In genomic region chr9:134619983-134620612, GRCh38 we compare ENCODE assay signal across 20 cellular contexts. TPM values are rescaled to one million over a fixed set of nuclear protein-coding genes. Genes with fewer than 3 reads are reported as not detected.
DNase-seq lines count a peak whose midpoint lies in the region; ATAC-seq and TF ChIP-seq lines count a peak whose summit lies in the region.
"Had no signal": no experiment of that assay in that cellular context is flagged by ENCODE, and none has a peak within 500 bp of the region (broad histone marks: within the 10 kb centered on the region; RNA-seq: fewer than 3 reads in every experiment).

No MANE protein-coding gene starts in this region.

- H2BK120ac ChIP-seq in mesendoderm (ENCODE audit: low read depth, low read length): no peak overlapping the region

- H3K4ac ChIP-seq in mesendoderm (ENCODE audit: low read depth, low read length): no peak overlapping the region

- H4K20me1 ChIP-seq in PC-3 (ENCODE audit: low read length): no peaks in the 10 kb centered on the region

- H3K27ac ChIP-seq in cardiac muscle cell: peak overlapping the region; percentile 58
- no peak overlapping the region for H3K27ac ChIP-seq in left ventricle myocardium inferior (replicated peaks)
- H3K27ac ChIP-seq in mesendoderm (ENCODE audit: low read depth, low read length): no peak overlapping the region
- H3K27ac ChIP-seq in upper lobe of right lung: no peak overlapping the region
- H3K27ac ChIP-seq in PC-3 (ENCODE audit: low read length): no peak overlapping the region
- H3K27ac ChIP-seq: epithelial cell of prostate had no signal

- H3K9ac ChIP-seq in mesendoderm (ENCODE audit: low read length): no peak overlapping the region
- no peak overlapping the region for H3K9ac ChIP-seq in PC-3 (ENCODE audit: low read length)

- no CpG with 5 or more reads among the region's 18 CpGs for WGBS in mesendoderm (ENCODE audit: extremely low coverage, insufficient coverage, low lambda C conversion rate)

- H3K36me3 ChIP-seq in cardiac muscle cell (no peaks in the 10 kb centered on the region), left ventricle myocardium inferior (no peaks in the 10 kb centered on the region), mesendoderm (ENCODE audit: control insufficient read depth, insufficient read depth, low read length) (no peaks in the 10 kb centered on the region), upper lobe of right lung (no peaks in the 10 kb centered on the region), PC-3 (ENCODE audit: low read depth, low read length) (no peaks in the 10 kb centered on the region)

- no TSS peak for BruUV-seq in PC-3 (replicated peaks; lab: Mats Ljungman, UMichigan)

- peak overlapping the region; percentile 19 for H3K18ac ChIP-seq in mesendoderm (ENCODE audit: low read length)

- H3K4me2 ChIP-seq in mesendoderm (ENCODE audit: low read length): no peak overlapping the region
- H3K4me2 ChIP-seq in PC-3 (ENCODE audit: low read length): no peak overlapping the region

- H3K4me3 ChIP-seq in cardiac muscle cell: no peak overlapping the region
- no peak overlapping the region for H3K4me3 ChIP-seq in left ventricle myocardium inferior
- H3K4me3 ChIP-seq in mesendoderm (ENCODE audit: low read length): no peak overlapping the region
- H3K4me3 ChIP-seq in upper lobe of right lung: no peak overlapping the region
- H3K4me3 ChIP-seq in PC-3 (ENCODE audit: low read length): no peak overlapping the region

- H3K4me1 ChIP-seq in cardiac muscle cell (ENCODE audit: low read depth) (peaks cover 11% of the 10 kb centered on the region), left ventricle myocardium inferior (peaks cover 8% of the 10 kb centered on the region), mesendoderm (ENCODE audit: control insufficient read depth, low read depth, low read length) (peaks cover 7% of the 10 kb centered on the region), upper lobe of right lung (no peaks in the 10 kb centered on the region), PC-3 (ENCODE audit: insufficient read depth, low read length) (peaks cover 9% of the 10 kb centered on the region)

- H2AFZ ChIP-seq in PC-3 (ENCODE audit: low read length): no peak overlapping the region

- no peak overlapping the region for H4K8ac ChIP-seq in mesendoderm (ENCODE audit: low read depth, low read length)

- H3K9me2 ChIP-seq in PC-3 (replicated peaks; ENCODE audit: low read length): no peaks in the 10 kb centered on the region

- CTCF ChIA-PET in PC-3 (lab: Charles Lee): no interaction called here

- H4K5ac ChIP-seq in mesendoderm (ENCODE audit: low read length): no peak overlapping the region

- no peak for TF ChIP-seq CTCF in cardiac muscle cell (IDR thresholded peaks at IDR 0.05; ENCODE audit: low read depth, low read length)
- no peak for TF ChIP-seq CTCF in left ventricle myocardium inferior (IDR thresholded peaks at IDR 0.05; ENCODE audit: borderline replicate concordance)
- no peak for TF ChIP-seq CTCF in upper lobe of right lung (IDR thresholded peaks at IDR 0.05)
- TF ChIP-seq CTCF in PC-3 (conservative IDR thresholded peaks at IDR 0.05; ENCODE audit: low read depth, low read length): no peak

- no peaks in the 10 kb centered on the region for H3K79me1 ChIP-seq in mesendoderm (ENCODE audit: low read length)

- H3K79me2 ChIP-seq in mesendoderm (ENCODE audit: control insufficient read depth, insufficient read depth, low read length) (no peaks in the 10 kb centered on the region), PC-3 (ENCODE audit: low read length) (no peaks in the 10 kb centered on the region)

- H3K27me3 ChIP-seq in cardiac muscle cell (no peaks in the 10 kb centered on the region), left ventricle myocardium inferior (ENCODE audit: low read depth) (peaks cover 74% of the 10 kb centered on the region), mesendoderm (ENCODE audit: insufficient read depth, low read length, poor library complexity) (no peaks in the 10 kb centered on the region), upper lobe of right lung (no peaks in the 10 kb centered on the region), PC-3 (ENCODE audit: low read length) (no peaks in the 10 kb centered on the region)

- H3F3A ChIP-seq in PC-3 (ENCODE audit: low read length, unreplicated experiment): no peaks in the 10 kb centered on the region

- no peaks in the 10 kb centered on the region for H3K9me3 ChIP-seq in cardiac muscle cell (ENCODE audit: low read depth)
- no peaks in the 10 kb centered on the region for H3K9me3 ChIP-seq in left ventricle myocardium inferior (replicated peaks)
- no peaks in the 10 kb centered on the region for H3K9me3 ChIP-seq in upper lobe of right lung
- no peaks in the 10 kb centered on the region for H3K9me3 ChIP-seq in PC-3 (ENCODE audit: low read length)

- H2BK15ac ChIP-seq in mesendoderm (replicated peaks; ENCODE audit: low read depth): no peak overlapping the region

- intact Hi-C loops in left ventricle myocardium inferior (cut with micrococcal nuclease) (no loop called here), upper lobe of right lung (cut with DNase I) (no loop called here), PC-3 (cut with micrococcal nuclease) (no loop called here)

- H3K56ac ChIP-seq in mesendoderm (ENCODE audit: low read length): no peak overlapping the region

- ATAC-seq in upper lobe of right lung (no peak), HG02938 (IDR thresholded peaks at IDR 0.05; ENCODE audit: unreplicated experiment) (no peak), PC-3 (no peak)
- ATAC-seq: CD8-positive, alpha-beta T cell; left colon had no signal

- no peak for DNase-seq in cardiac muscle cell (ENCODE audit: low read depth in 1 of 2, low spot score in 1 of 2)
- DNase-seq in left ventricle myocardium inferior: no peak
- DNase-seq in activated CD8-positive, alpha-beta memory T cell treated with anti-CD3 and anti-CD28 coated beads, Interleukin-2, amount 50 U/mL, for 4 hours: peak; percentile 15
- DNase-seq in mesendoderm: no peak
- DNase-seq in upper lobe of right lung: peak; percentile 58
- no peak for DNase-seq in PC-3
- DNase-seq in activated gamma-delta T cell (lab: John Stamatoyannopoulos, UW): no peak
- DNase-seq: activated naive CD4-positive, alpha-beta T cell treated with anti-CD3 and anti-CD28 coated beads, Interleukin-2, amount 50 U/mL, for 16 hours; DMS53; NCI-H1105; NCI-H2171; NCI-H748 treated with DMSO at 0.1 percent for 48 hours; OCI-M1; small intestine; stimulated activated CD8-positive, alpha-beta memory T cell treated with anti-CD3 and anti-CD28 coated beads, Interleukin-4, amount 100 ng/mL, for 48 hours had no signal

- no peak overlapping the region for H2BK5ac ChIP-seq in mesendoderm (ENCODE audit: low read length)

- no peak overlapping the region for H2AK5ac ChIP-seq in mesendoderm (ENCODE audit: low read length)

- POLR2A ChIA-PET in PC-3 (lab: Charles Lee; ENCODE audit: unreplicated experiment): no interaction called here

- no peak overlapping the region for H3K23ac ChIP-seq in mesendoderm (ENCODE audit: low read length)

RNA-seq across cellular contexts. Expression of gene COL5A1, which starts 21.5 kb away (rescaled TPM):
- total RNA-seq in cardiac muscle cell (75.5 and 129 TPM in 2 replicates), left ventricle myocardium inferior (13.9 TPM), upper lobe of right lung (37.8 TPM), PC-3 (2014; rRNA removed) (10.6 and 15.4 TPM in 2 replicates)
- polyA plus RNA-seq in cardiac muscle cell: 34.5 and 50.7 TPM in 2 replicates
- 23.5 TPM for polyA plus RNA-seq in mesendoderm (2013, experiment 1 of 2)
- 21.5 TPM for polyA plus RNA-seq in mesendoderm (2013, experiment 2 of 2)
- total RNA-seq: SK-MEL-5 had no signal

Comparison
In these comparisons a context has a peak if more than half of its experiments do, and no peak if none do; other contexts are left out.
1. DNase-seq: peak in activated CD8-positive, alpha-beta memory T cell treated with anti-CD3 and anti-CD28 coated beads, Interleukin-2, amount 50 U/mL, for 4 hours (single experiment) and upper lobe of right lung (single experiment); none in cardiac muscle cell (0 of 2), left ventricle myocardium inferior (single experiment), mesendoderm (single experiment), PC-3 (single experiment) and activated gamma-delta T cell (single experiment).